In genomic region chr1:212106286-212106792, GRCh38 we compare ENCODE assay signal across 14 cellular contexts.
"Had no signal": no experiment of that assay in that cellular context is flagged by ENCODE, and none has a peak within 500 bp of the region (broad histone marks: within the 10 kb centered on the region; RNA-seq: fewer than 3 reads in every experiment).

No MANE protein-coding gene starts in this region.

- H3K36me3 ChIP-seq: lower lobe of right lung, tibial artery had no signal

- H3K27me3 ChIP-seq: tibial artery had no signal

- ATAC-seq: lower lobe of right lung; stimulated activated naive B cell treated with anti-CD40 and anti-IgM and Interleukin-4, amounts not matched to agents 10 μg/mL and 1 μg/mL and 100 μg/mL, for 72 hours had no signal

- H3K9me3 ChIP-seq: lower lobe of right lung, tibial artery had no signal

- H3K4me3 ChIP-seq: lower lobe of right lung, tibial artery had no signal

- H3K27ac ChIP-seq: tibial artery had no signal

- DNase-seq: activated CD4-positive, alpha-beta T cell treated with anti-CD3 and anti-CD28 coated beads, Interleukin-2, amount 10 ng/mL, durations not matched to agents 7 days and 5 days; activated CD4-positive, CD25-positive, alpha-beta regulatory T cell; activated CD8-positive, alpha-beta memory T cell treated with anti-CD3 and anti-CD28 coated beads, Interleukin-2, amount 50 U/mL, for 48 hours; activated naive CD8-positive, alpha-beta T cell treated with anti-CD3 and anti-CD28 coated beads for 36 hours; central memory CD4-positive, alpha-beta T cell; cortex of kidney; effector CD4-positive, alpha-beta T cell; immature natural killer cell; lower lobe of right lung; nephron progenitor cell; occipital lobe; stimulated activated CD4-positive, alpha-beta T cell treated with anti-CD3 and anti-CD28 coated beads, Interleukin-2, amount 100 ng/mL, for 48 hours; stimulated activated naive B cell treated with anti-CD40 and anti-IgM and Interleukin-4, amounts not matched to agents 10 μg/mL and 1 μg/mL and 100 μg/mL, for 72 hours; tibial artery had no signal
